ENCODE assay signal across 1 cellular context in genomic region chr4:158209825-158210807, GRCh38.
TF ChIP-seq lines count a peak whose summit lies in the region.

TSS of gene TMEM144 (plus strand) at chr4:158210486. CDS start at chr4:158212668, 2,182 bp downstream.

TF ChIP-seq in K562, 482 proteins besides CTCF, POLR2A, EP300 and RAD21 (continued from another document and continues in another):
- TF ChIP-seq ZBTB49 (CRISPR knock-in tag; IDR thresholded peaks at IDR 0.05; ENCODE audit: borderline replicate concordance) (no peak), RBM14 (IDR thresholded peaks at IDR 0.05; ENCODE audit: borderline replicate concordance, insufficient read depth, low read depth, low read length) (no peak), STAG1 (CRISPR knock-in tag; IDR thresholded peaks at IDR 0.05; ENCODE audit: borderline replicate concordance) (no peak), MTA3 (IDR thresholded peaks at IDR 0.05; ENCODE audit: borderline replicate concordance) (0 out of 2 replicates have a peak, but pooled peaks have one; percentile 82), PTTG1 (tag; IDR thresholded peaks at IDR 0.05; ENCODE audit: low read depth) (no peak), ZNF224 (CRISPR knock-in tag; IDR thresholded peaks at IDR 0.05) (no peak), E2F6 (IDR thresholded peaks at IDR 0.05; ENCODE audit: borderline replicate concordance in 1 of 2, extremely low read depth in 1 of 2, insufficient read depth in 1 of 2, insufficient read length in 1 of 2, low read depth in 1 of 2, low read length in 1 of 2, poor library complexity in 1 of 2, severe bottlenecking in 1 of 2) (peak; percentile 20 to 37), ELF2 (CRISPR knock-in tag; IDR thresholded peaks at IDR 0.05) (no peak), RBFOX2 (IDR thresholded peaks at IDR 0.05; ENCODE audit: low read depth, low read length) (peak; percentile 88), SRSF9 (IDR thresholded peaks at IDR 0.05; ENCODE audit: borderline replicate concordance, low read depth, low read length) (no peak), NCOA6 (IDR thresholded peaks at IDR 0.05) (no peak), DACH1 (IDR thresholded peaks at IDR 0.05; ENCODE audit: partially characterized antibody) (no peak), HEY1 (CRISPR knock-in tag; IDR thresholded peaks at IDR 0.05; ENCODE audit: borderline replicate concordance) (no peak), RCOR1 (IDR thresholded peaks at IDR 0.05; ENCODE audit: borderline replicate concordance in 1 of 2, low read depth in 2 of 2, low read length in 2 of 2) (0 out of 4 replicates have a peak, but pooled peaks of 1 of the 2 experiments have one; percentile 19), NCOA2 (IDR thresholded peaks at IDR 0.05; ENCODE audit: partially characterized antibody in 2 of 2) (no peak), CTBP1 (IDR thresholded peaks at IDR 0.05; ENCODE audit: borderline replicate concordance) (peak; percentile 76; the same call in 1 of the 2 replicates), ZNF354B (CRISPR knock-in tag; IDR thresholded peaks at IDR 0.05) (no peak), GABPB1 (CRISPR knock-in tag; IDR thresholded peaks at IDR 0.05) (no peak), ZNF121 (CRISPR knock-in tag; conservative IDR thresholded peaks at IDR 0.05) (no peak), PHF20 (IDR thresholded peaks at IDR 0.05; ENCODE audit: partially characterized antibody) (no peak), KLF16 (IDR thresholded peaks at IDR 0.05) (no peak), ATF7 (IDR thresholded peaks at IDR 0.05) (peak; percentile 42; the same call in 1 of the 2 replicates), STAT5A (IDR thresholded peaks at IDR 0.05; ENCODE audit: borderline replicate concordance, low read length) (no peak), POLR2B (IDR thresholded peaks at IDR 0.05; ENCODE audit: low read depth, partially characterized antibody) (peak; percentile 68), TAF9B (IDR thresholded peaks at IDR 0.05; ENCODE audit: partially characterized antibody) (peak; percentile 66), ZFX (CRISPR knock-in tag; IDR thresholded peaks at IDR 0.05) (peak; percentile 82), RBM25 (IDR thresholded peaks at IDR 0.05; ENCODE audit: low read depth, low read length, severe bottlenecking) (no peak), ZNF449 (CRISPR knock-in tag; IDR thresholded peaks at IDR 0.05) (no peak), ZC3H4 (CRISPR knock-in tag; IDR thresholded peaks at IDR 0.05; ENCODE audit: borderline replicate concordance) (no peak), EZH2 (IDR thresholded peaks at IDR 0.05; ENCODE audit: borderline replicate concordance, low read depth, low read length) (no peak), SAP30 (IDR thresholded peaks at IDR 0.05; ENCODE audit: borderline replicate concordance, insufficient read depth, low read depth, low read length, poor library complexity, severe bottlenecking) (peak; percentile 29), ELK3 (CRISPR knock-in tag; IDR thresholded peaks at IDR 0.05) (no peak)
- TF ChIP-seq, protein P1, sequence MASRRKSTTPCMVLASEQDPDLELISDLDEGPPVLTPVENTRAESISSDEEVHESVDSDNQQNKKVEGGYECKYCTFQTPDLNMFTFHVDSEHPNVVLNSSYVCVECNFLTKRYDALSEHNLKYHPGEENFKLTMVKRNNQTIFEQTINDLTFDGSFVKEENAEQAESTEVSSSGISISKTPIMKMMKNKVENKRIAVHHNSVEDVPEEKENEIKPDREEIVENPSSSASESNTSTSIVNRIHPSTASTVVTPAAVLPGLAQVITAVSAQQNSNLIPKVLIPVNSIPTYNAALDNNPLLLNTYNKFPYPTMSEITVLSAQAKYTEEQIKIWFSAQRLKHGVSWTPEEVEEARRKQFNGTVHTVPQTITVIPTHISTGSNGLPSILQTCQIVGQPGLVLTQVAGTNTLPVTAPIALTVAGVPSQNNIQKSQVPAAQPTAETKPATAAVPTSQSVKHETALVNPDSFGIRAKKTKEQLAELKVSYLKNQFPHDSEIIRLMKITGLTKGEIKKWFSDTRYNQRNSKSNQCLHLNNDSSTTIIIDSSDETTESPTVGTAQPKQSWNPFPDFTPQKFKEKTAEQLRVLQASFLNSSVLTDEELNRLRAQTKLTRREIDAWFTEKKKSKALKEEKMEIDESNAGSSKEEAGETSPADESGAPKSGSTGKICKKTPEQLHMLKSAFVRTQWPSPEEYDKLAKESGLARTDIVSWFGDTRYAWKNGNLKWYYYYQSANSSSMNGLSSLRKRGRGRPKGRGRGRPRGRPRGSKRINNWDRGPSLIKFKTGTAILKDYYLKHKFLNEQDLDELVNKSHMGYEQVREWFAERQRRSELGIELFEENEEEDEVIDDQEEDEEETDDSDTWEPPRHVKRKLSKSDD (conservative IDR thresholded peaks at IDR 0.05; ENCODE audit: low read length), result no peak
- TF ChIP-seq, protein P2, sequence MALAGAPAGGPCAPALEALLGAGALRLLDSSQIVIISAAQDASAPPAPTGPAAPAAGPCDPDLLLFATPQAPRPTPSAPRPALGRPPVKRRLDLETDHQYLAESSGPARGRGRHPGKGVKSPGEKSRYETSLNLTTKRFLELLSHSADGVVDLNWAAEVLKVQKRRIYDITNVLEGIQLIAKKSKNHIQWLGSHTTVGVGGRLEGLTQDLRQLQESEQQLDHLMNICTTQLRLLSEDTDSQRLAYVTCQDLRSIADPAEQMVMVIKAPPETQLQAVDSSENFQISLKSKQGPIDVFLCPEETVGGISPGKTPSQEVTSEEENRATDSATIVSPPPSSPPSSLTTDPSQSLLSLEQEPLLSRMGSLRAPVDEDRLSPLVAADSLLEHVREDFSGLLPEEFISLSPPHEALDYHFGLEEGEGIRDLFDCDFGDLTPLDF (CRISPR knock-in tag; IDR thresholded peaks at IDR 0.05), result no peak
- TF ChIP-seq, protein P3, sequence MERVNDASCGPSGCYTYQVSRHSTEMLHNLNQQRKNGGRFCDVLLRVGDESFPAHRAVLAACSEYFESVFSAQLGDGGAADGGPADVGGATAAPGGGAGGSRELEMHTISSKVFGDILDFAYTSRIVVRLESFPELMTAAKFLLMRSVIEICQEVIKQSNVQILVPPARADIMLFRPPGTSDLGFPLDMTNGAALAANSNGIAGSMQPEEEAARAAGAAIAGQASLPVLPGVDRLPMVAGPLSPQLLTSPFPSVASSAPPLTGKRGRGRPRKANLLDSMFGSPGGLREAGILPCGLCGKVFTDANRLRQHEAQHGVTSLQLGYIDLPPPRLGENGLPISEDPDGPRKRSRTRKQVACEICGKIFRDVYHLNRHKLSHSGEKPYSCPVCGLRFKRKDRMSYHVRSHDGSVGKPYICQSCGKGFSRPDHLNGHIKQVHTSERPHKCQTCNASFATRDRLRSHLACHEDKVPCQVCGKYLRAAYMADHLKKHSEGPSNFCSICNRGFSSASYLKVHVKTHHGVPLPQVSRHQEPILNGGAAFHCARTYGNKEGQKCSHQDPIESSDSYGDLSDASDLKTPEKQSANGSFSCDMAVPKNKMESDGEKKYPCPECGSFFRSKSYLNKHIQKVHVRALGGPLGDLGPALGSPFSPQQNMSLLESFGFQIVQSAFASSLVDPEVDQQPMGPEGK (CRISPR knock-in tag; IDR thresholded peaks at IDR 0.05; ENCODE audit: borderline replicate concordance), result no peak
- TF ChIP-seq, protein P4, sequence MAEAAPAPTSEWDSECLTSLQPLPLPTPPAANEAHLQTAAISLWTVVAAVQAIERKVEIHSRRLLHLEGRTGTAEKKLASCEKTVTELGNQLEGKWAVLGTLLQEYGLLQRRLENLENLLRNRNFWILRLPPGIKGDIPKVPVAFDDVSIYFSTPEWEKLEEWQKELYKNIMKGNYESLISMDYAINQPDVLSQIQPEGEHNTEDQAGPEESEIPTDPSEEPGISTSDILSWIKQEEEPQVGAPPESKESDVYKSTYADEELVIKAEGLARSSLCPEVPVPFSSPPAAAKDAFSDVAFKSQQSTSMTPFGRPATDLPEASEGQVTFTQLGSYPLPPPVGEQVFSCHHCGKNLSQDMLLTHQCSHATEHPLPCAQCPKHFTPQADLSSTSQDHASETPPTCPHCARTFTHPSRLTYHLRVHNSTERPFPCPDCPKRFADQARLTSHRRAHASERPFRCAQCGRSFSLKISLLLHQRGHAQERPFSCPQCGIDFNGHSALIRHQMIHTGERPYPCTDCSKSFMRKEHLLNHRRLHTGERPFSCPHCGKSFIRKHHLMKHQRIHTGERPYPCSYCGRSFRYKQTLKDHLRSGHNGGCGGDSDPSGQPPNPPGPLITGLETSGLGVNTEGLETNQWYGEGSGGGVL (CRISPR knock-in tag; IDR thresholded peaks at IDR 0.05), result no peak
- TF ChIP-seq, protein P5, sequence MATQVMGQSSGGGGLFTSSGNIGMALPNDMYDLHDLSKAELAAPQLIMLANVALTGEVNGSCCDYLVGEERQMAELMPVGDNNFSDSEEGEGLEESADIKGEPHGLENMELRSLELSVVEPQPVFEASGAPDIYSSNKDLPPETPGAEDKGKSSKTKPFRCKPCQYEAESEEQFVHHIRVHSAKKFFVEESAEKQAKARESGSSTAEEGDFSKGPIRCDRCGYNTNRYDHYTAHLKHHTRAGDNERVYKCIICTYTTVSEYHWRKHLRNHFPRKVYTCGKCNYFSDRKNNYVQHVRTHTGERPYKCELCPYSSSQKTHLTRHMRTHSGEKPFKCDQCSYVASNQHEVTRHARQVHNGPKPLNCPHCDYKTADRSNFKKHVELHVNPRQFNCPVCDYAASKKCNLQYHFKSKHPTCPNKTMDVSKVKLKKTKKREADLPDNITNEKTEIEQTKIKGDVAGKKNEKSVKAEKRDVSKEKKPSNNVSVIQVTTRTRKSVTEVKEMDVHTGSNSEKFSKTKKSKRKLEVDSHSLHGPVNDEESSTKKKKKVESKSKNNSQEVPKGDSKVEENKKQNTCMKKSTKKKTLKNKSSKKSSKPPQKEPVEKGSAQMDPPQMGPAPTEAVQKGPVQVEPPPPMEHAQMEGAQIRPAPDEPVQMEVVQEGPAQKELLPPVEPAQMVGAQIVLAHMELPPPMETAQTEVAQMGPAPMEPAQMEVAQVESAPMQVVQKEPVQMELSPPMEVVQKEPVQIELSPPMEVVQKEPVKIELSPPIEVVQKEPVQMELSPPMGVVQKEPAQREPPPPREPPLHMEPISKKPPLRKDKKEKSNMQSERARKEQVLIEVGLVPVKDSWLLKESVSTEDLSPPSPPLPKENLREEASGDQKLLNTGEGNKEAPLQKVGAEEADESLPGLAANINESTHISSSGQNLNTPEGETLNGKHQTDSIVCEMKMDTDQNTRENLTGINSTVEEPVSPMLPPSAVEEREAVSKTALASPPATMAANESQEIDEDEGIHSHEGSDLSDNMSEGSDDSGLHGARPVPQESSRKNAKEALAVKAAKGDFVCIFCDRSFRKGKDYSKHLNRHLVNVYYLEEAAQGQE (CRISPR knock-in tag; IDR thresholded peaks at IDR 0.05; ENCODE audit: low read depth), result no peak
- TF ChIP-seq, protein P6, sequence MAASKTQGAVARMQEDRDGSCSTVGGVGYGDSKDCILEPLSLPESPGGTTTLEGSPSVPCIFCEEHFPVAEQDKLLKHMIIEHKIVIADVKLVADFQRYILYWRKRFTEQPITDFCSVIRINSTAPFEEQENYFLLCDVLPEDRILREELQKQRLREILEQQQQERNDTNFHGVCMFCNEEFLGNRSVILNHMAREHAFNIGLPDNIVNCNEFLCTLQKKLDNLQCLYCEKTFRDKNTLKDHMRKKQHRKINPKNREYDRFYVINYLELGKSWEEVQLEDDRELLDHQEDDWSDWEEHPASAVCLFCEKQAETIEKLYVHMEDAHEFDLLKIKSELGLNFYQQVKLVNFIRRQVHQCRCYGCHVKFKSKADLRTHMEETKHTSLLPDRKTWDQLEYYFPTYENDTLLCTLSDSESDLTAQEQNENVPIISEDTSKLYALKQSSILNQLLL (CRISPR knock-in tag; IDR thresholded peaks at IDR 0.05; ENCODE audit: borderline replicate concordance), result no peak
- TF ChIP-seq, protein P7, sequence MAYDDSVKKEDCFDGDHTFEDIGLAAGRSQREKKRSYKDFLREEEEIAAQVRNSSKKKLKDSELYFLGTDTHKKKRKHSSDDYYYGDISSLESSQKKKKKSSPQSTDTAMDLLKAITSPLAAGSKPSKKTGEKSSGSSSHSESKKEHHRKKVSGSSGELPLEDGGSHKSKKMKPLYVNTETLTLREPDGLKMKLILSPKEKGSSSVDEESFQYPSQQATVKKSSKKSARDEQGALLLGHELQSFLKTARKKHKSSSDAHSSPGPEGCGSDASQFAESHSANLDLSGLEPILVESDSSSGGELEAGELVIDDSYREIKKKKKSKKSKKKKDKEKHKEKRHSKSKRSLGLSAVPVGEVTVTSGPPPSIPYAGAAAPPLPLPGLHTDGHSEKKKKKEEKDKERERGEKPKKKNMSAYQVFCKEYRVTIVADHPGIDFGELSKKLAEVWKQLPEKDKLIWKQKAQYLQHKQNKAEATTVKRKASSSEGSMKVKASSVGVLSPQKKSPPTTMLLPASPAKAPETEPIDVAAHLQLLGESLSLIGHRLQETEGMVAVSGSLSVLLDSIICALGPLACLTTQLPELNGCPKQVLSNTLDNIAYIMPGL (CRISPR knock-in tag; IDR thresholded peaks at IDR 0.05), result no peak
